Comparison of ENCODE assay signal across 8 cellular contexts in the genomic region with DNA sequence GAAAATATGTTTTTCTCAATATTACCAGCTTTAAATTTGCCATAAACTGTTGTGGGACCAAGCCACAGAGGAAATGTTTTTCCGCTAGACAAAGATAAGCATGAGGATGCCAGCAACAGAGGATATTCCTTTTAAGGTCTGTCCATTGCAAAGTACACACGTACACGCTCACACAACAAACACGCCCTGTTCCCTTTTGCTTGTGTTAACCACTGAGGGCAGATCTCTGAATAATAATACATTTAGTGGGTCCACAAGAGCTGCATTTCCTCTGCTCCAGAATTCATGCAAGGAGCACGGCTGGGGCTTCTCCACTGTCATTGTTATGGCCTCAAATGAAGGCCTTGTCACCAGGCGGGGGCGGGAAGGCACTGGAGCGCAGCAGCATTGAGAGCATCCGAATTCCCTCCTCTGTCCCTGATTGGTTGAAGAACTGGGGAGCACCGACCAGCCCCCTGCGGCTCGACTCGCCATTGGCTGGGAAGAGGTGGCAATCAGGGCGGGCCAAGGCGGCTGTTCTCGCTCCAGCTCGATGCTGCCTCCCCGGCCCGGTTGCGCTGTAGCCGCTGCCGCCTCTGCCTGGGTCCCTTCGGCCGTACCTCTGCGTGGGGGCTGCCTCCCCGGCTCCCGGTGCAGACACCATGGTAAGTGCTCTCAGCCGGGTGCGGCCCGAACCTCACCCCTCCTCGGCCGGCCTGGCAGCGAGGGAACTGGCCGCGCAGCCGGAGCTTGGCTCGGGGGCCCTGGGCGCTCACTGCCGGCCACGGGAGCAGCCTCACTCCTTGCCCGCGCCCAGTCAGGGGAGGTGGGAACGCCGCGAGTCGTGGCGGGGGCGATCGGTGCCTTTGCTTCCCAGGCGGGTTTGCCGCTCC. TPM values are rescaled to one million over a fixed set of nuclear protein-coding genes. Genes with fewer than 3 reads are reported as not detected.
DNase-seq lines count a peak whose midpoint lies in the region; ATAC-seq and TF ChIP-seq lines count a peak whose summit lies in the region.

Gene GUCY1B1, plus strand, starts transcription at position 522 of the 872 bp plus-strand sequence. Its CDS starts 120 bp downstream, at position 642.

- CTCF ChIA-PET in CD8-positive, alpha-beta T cell (lab: Charles Lee) = no interaction called here

- H3K9me3 ChIP-seq in CD8-positive, alpha-beta T cell (ENCODE audit: low read length) = no peaks in the 10 kb centered on the region
- no peaks in the 10 kb centered on the region for H3K9me3 ChIP-seq in left ventricle myocardium inferior (replicated peaks)
- no peaks in the 10 kb centered on the region for H3K9me3 ChIP-seq in upper lobe of left lung

- no peaks in the 10 kb centered on the region for H3K36me3 Mint-ChIP-seq in CD8-positive, alpha-beta T cell
- no peaks in the 10 kb centered on the region for H3K36me3 Mint-ChIP-seq in T-helper 1 cell treated with Interleukin-12 subunit alpha and Interleukin-12 subunit beta and Interleukin-4 antibody, amounts not matched to agents 30 μg/mL and 1 μg/mL, for 36 hours (ENCODE audit: low read depth)

- H3K27me3 ChIP-seq in CD8-positive, alpha-beta T cell (ENCODE audit: insufficient read depth, low read length) = peaks cover 4% of the 10 kb centered on the region
- H3K27me3 ChIP-seq in left ventricle myocardium inferior (ENCODE audit: low read depth) (no peaks in the 10 kb centered on the region), upper lobe of left lung (peaks cover 0 to 11% (median 0%) of the 10 kb centered on the region in 4 donors)

- peaks cover 7% of the 10 kb centered on the region for H3K4me1 Mint-ChIP-seq in CD8-positive, alpha-beta T cell (ENCODE audit: low read depth)
- peaks cover 2% of the 10 kb centered on the region for H3K4me1 Mint-ChIP-seq in T-helper 1 cell treated with Interleukin-12 subunit alpha and Interleukin-12 subunit beta and Interleukin-4 antibody, amounts not matched to agents 30 μg/mL and 1 μg/mL, for 36 hours (ENCODE audit: low read depth)

- POLR2A ChIA-PET in CD8-positive, alpha-beta T cell (lab: Charles Lee) = no interaction called here

- no peak for TF ChIP-seq EP300 in upper lobe of left lung (IDR thresholded peaks at IDR 0.05)

- peak within 1 kb of the TSS; percentile 66 for H3K4me3 Mint-ChIP-seq in CD8-positive, alpha-beta T cell
- H3K4me3 Mint-ChIP-seq in T-helper 1 cell treated with Interleukin-12 subunit alpha and Interleukin-12 subunit beta and Interleukin-4 antibody, amounts not matched to agents 30 μg/mL and 1 μg/mL, for 36 hours = peak within 1 kb of the TSS; percentile 46

- peak within 1 kb of the TSS; percentile 19 for H3K4me3 ChIP-seq in CD8-positive, alpha-beta T cell (ENCODE audit: low read depth, low read length)
- H3K4me3 ChIP-seq in left ventricle myocardium inferior = peak within 1 kb of the TSS; percentile 91
- peak within 1 kb of the TSS; percentile 46 to 78 (median 54) for H3K4me3 ChIP-seq in upper lobe of left lung

- no peaks in the 10 kb centered on the region for H3K4me1 ChIP-seq in CD8-positive, alpha-beta T cell (ENCODE audit: insufficient read depth, low read length)
- H3K4me1 ChIP-seq in left ventricle myocardium inferior (peaks cover 33% of the 10 kb centered on the region), upper lobe of left lung (peaks cover 0 to 17% (median 6%) of the 10 kb centered on the region in 4 donors)

- H3K27me3 Mint-ChIP-seq in CD8-positive, alpha-beta T cell (ENCODE audit: low read depth) = peaks cover 31% of the 10 kb centered on the region
- peaks cover 30% of the 10 kb centered on the region for H3K27me3 Mint-ChIP-seq in T-helper 1 cell treated with Interleukin-12 subunit alpha and Interleukin-12 subunit beta and Interleukin-4 antibody, amounts not matched to agents 30 μg/mL and 1 μg/mL, for 36 hours (ENCODE audit: low read depth)

- H3K9me3 Mint-ChIP-seq in CD8-positive, alpha-beta T cell = peaks cover 5% of the 10 kb centered on the region
- no peaks in the 10 kb centered on the region for H3K9me3 Mint-ChIP-seq in T-helper 1 cell treated with Interleukin-12 subunit alpha and Interleukin-12 subunit beta and Interleukin-4 antibody, amounts not matched to agents 30 μg/mL and 1 μg/mL, for 36 hours

- WGBS in upper lobe of left lung, 2 donors = 12 to 32% methylated on average over 11 to 25 of the region's 51 CpGs

- no peak within 1 kb of the TSS for H3K27ac Mint-ChIP-seq in CD8-positive, alpha-beta T cell
- no peak within 1 kb of the TSS for H3K27ac Mint-ChIP-seq in T-helper 1 cell treated with Interleukin-12 subunit alpha and Interleukin-12 subunit beta and Interleukin-4 antibody, amounts not matched to agents 30 μg/mL and 1 μg/mL, for 36 hours

- intact Hi-C loops in CD8-positive, alpha-beta T cell (cut with DNase I, micrococcal nuclease) = no loop called here
- intact Hi-C loops in left ventricle myocardium inferior (cut with micrococcal nuclease) (no loop called here), posterior cingulate gyrus (cut with DNase I) (no loop called here)

- TF ChIP-seq POLR2A in upper lobe of left lung (IDR thresholded peaks at IDR 0.05) = peak in 2 of 4 donors; percentile 10 to 52

- H3K36me3 ChIP-seq in CD8-positive, alpha-beta T cell (ENCODE audit: insufficient read depth, low read length) = no peaks in the 10 kb centered on the region
- H3K36me3 ChIP-seq in left ventricle myocardium inferior (no peaks in the 10 kb centered on the region), upper lobe of left lung (no peaks in the 10 kb centered on the region)

- DNase-seq in CD8-positive, alpha-beta T cell = peak; percentile 13 to 69 (median 51)
- DNase-seq in left ventricle myocardium inferior = peak; percentile 97
- DNase-seq in posterior cingulate gyrus = peak; percentile 95 to 99 (median 98)
- DNase-seq in upper lobe of left lung = peak; percentile 95

- ATAC-seq in CD8-positive, alpha-beta T cell = peak; percentile 97
- ATAC-seq in GM19438 (IDR thresholded peaks at IDR 0.05; ENCODE audit: low read depth, unreplicated experiment) (peak; percentile 95), HG03565 (IDR thresholded peaks at IDR 0.05; ENCODE audit: unreplicated experiment) (peak; percentile 96), upper lobe of left lung (ENCODE audit: low FRiP score in 2 of 2) (peak; percentile 99)

- TF ChIP-seq CTCF in CD8-positive, alpha-beta T cell (IDR thresholded peaks at IDR 0.05) = no peak
- peak; percentile 67 for TF ChIP-seq CTCF in left ventricle myocardium inferior (IDR thresholded peaks at IDR 0.05; ENCODE audit: borderline replicate concordance)
- TF ChIP-seq CTCF in upper lobe of left lung (IDR thresholded peaks at IDR 0.05) = peak in 5 of 6 experiments; percentile 29 to 60 (median 56)

- no peak within 1 kb of the TSS for H3K27ac ChIP-seq in CD8-positive, alpha-beta T cell (ENCODE audit: low read depth, low read length)
- H3K27ac ChIP-seq in angular gyrus (ENCODE audit: low read depth, low read length) (peak within 1 kb of the TSS; percentile 96), left ventricle myocardium inferior (replicated peaks) (peak within 1 kb of the TSS; percentile 95), upper lobe of left lung (peak within 1 kb of the TSS; percentile 72 to 92 (median 88))

RNA-seq across cellular contexts. Expression of gene GUCY1B1, which starts in this region (rescaled TPM):
- total RNA-seq in CD8-positive, alpha-beta T cell = not detected
- 12.6 TPM for total RNA-seq in left ventricle myocardium inferior
- total RNA-seq in upper lobe of left lung = 10 to 100 TPM in 3 of 6 donors, 1 to 10 TPM in 3; 8.1 to 24.1 (median 13.2) TPM

Comparison
In these comparisons a context has a peak if more than half of its experiments do, and no peak if none do; other contexts are left out.
1. RNA of gene GUCY1B1 (total RNA-seq): 8.1 to 24.1 TPM in upper lobe of left lung and 12.6 TPM in left ventricle myocardium inferior (single experiment); not detected in CD8-positive, alpha-beta T cell; every median in the first group is over 4 times any median in the second.
2. Peak in DNase-seq, ATAC-seq and H3K4me3 ChIP-seq in CD8-positive, alpha-beta T cell; RNA of the gene not detected or under 1 TPM.
3. H3K4me3 ChIP-seq: peak in every context shown above with its lines; median percentile 91 in left ventricle myocardium inferior; 54 in upper lobe of left lung; 19 in CD8-positive, alpha-beta T cell.
4. Peak in every context shown above with its lines, with median percentiles within 50 percentile points of each other: ATAC-seq and DNase-seq.